In genomic region chr9:27117489-27118135, GRCh38 we compare ENCODE assay signal across 10 cellular contexts. TPM values are rescaled to one million over a fixed set of nuclear protein-coding genes. Genes with fewer than 3 reads are reported as not detected.
A peak's percentile ranks its signal among the peaks of the same experiment; 100 is the strongest.
DNase-seq lines count a peak whose midpoint lies in the region; ATAC-seq and TF ChIP-seq lines count a peak whose summit lies in the region.
"Had no signal": no experiment of that assay in that cellular context is flagged by ENCODE, and none has a peak within 500 bp of the region (broad histone marks: within the 10 kb centered on the region; RNA-seq: fewer than 3 reads in every experiment).

No MANE protein-coding gene starts in this region.

- H3K9ac ChIP-seq in PC-3 (ENCODE audit: low read length), result no peak overlapping the region

- no peaks in the 10 kb centered on the region for H4K20me1 ChIP-seq in PC-3 (ENCODE audit: low read length)

- no peaks in the 10 kb centered on the region for H3K9me2 ChIP-seq in PC-3 (replicated peaks; ENCODE audit: low read length)

- H3K9me3 ChIP-seq in PC-3 (ENCODE audit: low read length), result no peaks in the 10 kb centered on the region

- CTCF ChIA-PET in PC-3 (lab: Charles Lee), result no interaction called here

- peak; percentile 97 for ATAC-seq in PC-3
- peak; percentile 20 for ATAC-seq in foreskin keratinocyte
- no peak for ATAC-seq in GM19328 (IDR thresholded peaks at IDR 0.05; ENCODE audit: unreplicated experiment)
- ATAC-seq in HG03280 (IDR thresholded peaks at IDR 0.05; ENCODE audit: unreplicated experiment), result no peak

- POLR2A ChIA-PET in PC-3 (lab: Charles Lee; ENCODE audit: unreplicated experiment), result no interaction called here

- TF ChIP-seq CTCF in PC-3 (conservative IDR thresholded peaks at IDR 0.05; ENCODE audit: low read depth, low read length), result no peak
- no peak for TF ChIP-seq CTCF in foreskin keratinocyte (conservative IDR thresholded peaks at IDR 0.05)
- no peak for TF ChIP-seq CTCF in dorsolateral prefrontal cortex (IDR thresholded peaks at IDR 0.05 in 54 of 56, conservative IDR thresholded peaks at IDR 0.05 in 2 of 56; ENCODE audit: low read depth in 1 of 56, partially characterized antibody in 56 of 56)

- H3F3A ChIP-seq in PC-3 (ENCODE audit: low read length, unreplicated experiment), result no peaks in the 10 kb centered on the region

- no TSS peak for BruUV-seq in PC-3 (replicated peaks; lab: Mats Ljungman, UMichigan)

- peak overlapping the region; percentile 74 for H3K4me2 ChIP-seq in PC-3 (ENCODE audit: low read length)

- DNase-seq in GM03348 (ENCODE audit: low spot score) (peak; percentile 63), PC-3 (peak; percentile 89), foreskin keratinocyte (no peak), posterior vena cava (ENCODE audit: low spot score) (peak; percentile 84), NCI-H446 (lab: John Stamatoyannopoulos, UW) (no peak), dorsolateral prefrontal cortex (no peak)
- DNase-seq: activated gamma-delta T cell had no signal

- H3K27ac ChIP-seq in PC-3 (ENCODE audit: low read length) (peak overlapping the region; percentile 94), foreskin keratinocyte (no peak overlapping the region), dorsolateral prefrontal cortex (peak overlapping the region in 11 of 59 donors; percentile 16 to 66 (median 44))

- H3K27me3 ChIP-seq in PC-3 (ENCODE audit: low read length) (no peaks in the 10 kb centered on the region), foreskin keratinocyte (no peaks in the 10 kb centered on the region), dorsolateral prefrontal cortex (peaks cover 0 to 6% (median 0%) of the 10 kb centered on the region in 45 donors)

- intact Hi-C loops in PC-3 (cut with micrococcal nuclease) (no loop called here), posterior vena cava (cut with DNase I) (loop anchor here in 1 of 2 donors (10.0 kb wide), 1 partner anchor 1727 kb away; no protein-coding TSS in a partner anchor), dorsolateral prefrontal cortex (cut with DNase I) (no loop called here)

- peaks cover 27% of the 10 kb centered on the region for H3K4me1 ChIP-seq in PC-3 (ENCODE audit: insufficient read depth, low read length)
- no peaks in the 10 kb centered on the region for H3K4me1 ChIP-seq in foreskin keratinocyte

- H3K79me2 ChIP-seq in PC-3 (ENCODE audit: low read length), result no peaks in the 10 kb centered on the region

- H3K36me3 ChIP-seq in PC-3 (ENCODE audit: low read depth, low read length), result no peaks in the 10 kb centered on the region

- no peak overlapping the region for H3K4me3 ChIP-seq in PC-3 (ENCODE audit: low read length)
- no peak overlapping the region for H3K4me3 ChIP-seq in dorsolateral prefrontal cortex

- H2AFZ ChIP-seq in PC-3 (ENCODE audit: low read length), result peak overlapping the region; percentile 33; the same call in 1 of the 2 replicates

RNA-seq across cellular contexts. Expression of gene TEK, which starts 8.6 kb away (rescaled TPM):
- total RNA-seq in PC-3 (2014; rRNA removed) (0.07 TPM in 1 of 2 replicates, not detected in the other), foreskin keratinocyte (0.04 and 0.10 TPM in 2 replicates), posterior vena cava (10 to 100 TPM; 14.5 to 18.0 TPM), dorsolateral prefrontal cortex (10 to 100 TPM in 44 of 120 experiments, 1 to 10 TPM in 76; 4.4 to 19.5 (median 9.0) TPM)
- polyA plus RNA-seq in foreskin keratinocyte, result 0.01 TPM in 1 of 2 replicates, not detected in the other
- total RNA-seq: T-helper 1 cell treated with Interleukin-12 subunit alpha and Interleukin-12 subunit beta and Interleukin-4 antibody, amounts not matched to agents 30 ng/mL and 1 ng/mL, for 36 hours had no signal

Comparison
In these comparisons a context has a peak if more than half of its experiments do, and no peak if none do; other contexts are left out.
1. DNase-seq: peak in GM03348 (single experiment), PC-3 (single experiment) and posterior vena cava (single experiment); none in foreskin keratinocyte (0 of 2), NCI-H446 (0 of 2) and dorsolateral prefrontal cortex (0 of 10).
2. ATAC-seq: peak in PC-3 (single experiment) and foreskin keratinocyte (single experiment); none in GM19328 (single experiment) and HG03280 (single experiment).